ENCODE assay signal across 8 cellular contexts in the genomic region with DNA sequence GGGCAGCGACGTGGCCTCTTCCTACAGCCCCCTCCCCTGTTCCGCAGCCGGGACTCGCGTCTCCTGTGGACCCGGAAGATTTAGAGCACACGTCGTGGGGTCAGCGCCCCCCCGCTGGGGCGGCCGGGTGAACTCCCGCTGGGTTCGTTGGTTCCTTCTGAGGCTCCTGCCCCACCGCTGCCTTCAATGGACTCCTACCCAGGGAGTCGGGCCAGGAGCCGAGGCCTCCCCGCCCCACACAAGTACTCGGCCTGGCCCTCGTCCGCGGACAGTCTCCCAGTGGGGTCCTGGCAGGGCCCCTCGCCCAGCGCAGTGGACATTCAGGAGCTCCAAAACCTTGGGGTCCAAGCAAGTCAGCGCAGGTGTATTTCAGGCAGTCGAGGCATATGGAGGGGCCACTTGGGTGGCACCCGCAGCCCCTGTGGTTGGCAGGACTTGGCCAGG. TPM values are rescaled to one million over a fixed set of nuclear protein-coding genes. Genes with fewer than 3 reads are reported as not detected.
DNase-seq lines count a peak whose midpoint lies in the region; ATAC-seq, FAIRE-seq and TF ChIP-seq lines count a peak whose summit lies in the region.

No MANE protein-coding gene starts in this region.

- no peak for DNase-seq in HAP-1 (ENCODE audit: low spot score in 2 of 2)
- DNase-seq in SK-N-MC (ENCODE audit: low read depth, low spot score), result no peak
- no peak for DNase-seq in fibroblast of mammary gland (ENCODE audit: low read depth)
- DNase-seq in pancreas, result peak in 2 of 6 donors; percentile 59 to 84
- no peak for DNase-seq in GM19240 (ENCODE audit: insufficient read length, low spot score)
- no peak for DNase-seq in iPS-NIHi7 (ENCODE audit: extremely low spot score)

- WGBS in pancreas, 2 donors, result 10% methylated on average over 28 of the region's 28 CpGs

- H3K36me3 ChIP-seq in HAP-1 (replicated peaks) (no peaks in the 10 kb centered on the region), SK-N-MC (ENCODE audit: insufficient read depth, low read length) (no peaks in the 10 kb centered on the region), pancreas (no peaks in the 10 kb centered on the region)

- H3K4me3 ChIP-seq in HAP-1 (peak overlapping the region; percentile 68), SK-N-MC (peak overlapping the region; percentile 83), fibroblast of mammary gland (ENCODE audit: control insufficient read depth, low read depth, low read length) (peak overlapping the region; percentile 55), pancreas (peak overlapping the region in 2 of 4 donors; percentile 32 to 47)

- H3K9ac ChIP-seq in SK-N-MC (ENCODE audit: insufficient read length), result peak overlapping the region; percentile 41

- peak in 3 of 4 donors; percentile 2 to 7 (median 6) for ATAC-seq in pancreas
- no peak for ATAC-seq in GM18907 (IDR thresholded peaks at IDR 0.05; ENCODE audit: unreplicated experiment)
- no peak for ATAC-seq in GM18511 (IDR thresholded peaks at IDR 0.05; ENCODE audit: unreplicated experiment)

- H3K27ac ChIP-seq in SK-N-MC (no peak overlapping the region), pancreas (no peak overlapping the region)

- FAIRE-seq in pancreas (lab: Jason Lieb, UNC), result no peak

- TF ChIP-seq CTCF in fibroblast of mammary gland (conservative IDR thresholded peaks at IDR 0.05; ENCODE audit: control insufficient read depth, insufficient read depth, low read depth, low read length) (no peak), pancreas (IDR thresholded peaks at IDR 0.05) (no peak)

- H3K27me3 ChIP-seq in HAP-1 (ENCODE audit: low read depth), result no peaks in the 10 kb centered on the region
- peaks cover 0 to 4% (median 0%) of the 10 kb centered on the region in 4 donors for H3K27me3 ChIP-seq in pancreas

- intact Hi-C loops in pancreas (cut with DNase I), result no loop called here

- in situ Hi-C loops in HAP-1 (cut with MboI; ENCODE audit: low sequenced_read_pairs), result no loop called here

- H3K4me1 ChIP-seq in HAP-1 (peaks cover 4% of the 10 kb centered on the region), pancreas (peaks cover 0 to 23% (median 0%) of the 10 kb centered on the region in 3 donors)

- H3K9me3 ChIP-seq in HAP-1 (no peaks in the 10 kb centered on the region), SK-N-MC (ENCODE audit: low read depth, low read length) (no peaks in the 10 kb centered on the region), pancreas (no peaks in the 10 kb centered on the region)

RNA-seq across cellular contexts. Expression of a gene that starts 1.2 kb away (rescaled TPM):
- total RNA-seq in pancreas, result 1 to 10 TPM in 5 of 6 donors, under 1 TPM in 1; 0.58 to 2.9 (median 2.0) TPM
- polyA plus RNA-seq in pancreas, result 10 to 100 TPM; 15.0 to 21.5 TPM

Comparison
In these comparisons a context has a peak if more than half of its experiments do, and no peak if none do; other contexts are left out.
1. ATAC-seq: peak in pancreas (3 of 4); none in GM18907 (single experiment) and GM18511 (single experiment).